ENCODE assay signal across 2 cellular contexts in the genomic region with DNA sequence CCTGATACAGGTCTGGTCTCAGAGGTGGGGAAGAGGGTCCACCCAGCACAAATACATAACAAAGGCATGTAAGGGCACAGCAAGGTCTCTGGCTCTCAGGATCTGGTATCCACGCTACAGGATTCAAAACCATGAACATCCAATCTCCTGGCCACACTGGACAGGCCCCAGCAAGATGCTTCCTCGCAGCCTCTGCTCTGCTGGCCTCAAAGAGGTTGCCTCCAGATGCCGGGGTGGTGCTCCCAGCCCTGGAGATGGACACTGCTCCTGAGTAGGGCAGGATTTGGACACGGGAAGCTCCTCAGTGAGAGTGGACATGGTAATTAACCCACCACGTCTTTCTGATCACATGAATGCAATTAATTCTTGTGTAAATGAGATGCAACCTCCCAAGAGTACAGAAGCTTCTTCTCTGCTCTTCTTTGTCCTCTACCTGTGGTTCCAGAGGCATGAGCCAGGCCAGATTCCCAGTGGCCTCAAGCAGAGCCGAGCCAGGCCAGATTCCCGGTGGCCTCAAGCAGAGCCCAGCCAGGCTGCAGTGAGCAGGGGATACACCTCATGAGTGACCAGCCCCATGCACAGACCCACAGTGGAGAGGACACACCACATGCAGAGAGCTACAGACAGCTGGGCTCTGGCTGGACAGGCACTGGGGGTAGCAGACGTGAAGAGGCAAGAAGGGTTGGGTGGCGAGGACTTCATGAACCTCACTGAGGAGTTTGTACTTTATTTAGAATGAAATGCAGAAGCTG.
TF ChIP-seq lines count a peak whose summit lies in the region.

No MANE protein-coding gene starts in this region.

TF ChIP-seq in IMR-90, 13 proteins besides CTCF, POLR2A, EP300 and RAD21:
- TF ChIP-seq, protein P1, sequence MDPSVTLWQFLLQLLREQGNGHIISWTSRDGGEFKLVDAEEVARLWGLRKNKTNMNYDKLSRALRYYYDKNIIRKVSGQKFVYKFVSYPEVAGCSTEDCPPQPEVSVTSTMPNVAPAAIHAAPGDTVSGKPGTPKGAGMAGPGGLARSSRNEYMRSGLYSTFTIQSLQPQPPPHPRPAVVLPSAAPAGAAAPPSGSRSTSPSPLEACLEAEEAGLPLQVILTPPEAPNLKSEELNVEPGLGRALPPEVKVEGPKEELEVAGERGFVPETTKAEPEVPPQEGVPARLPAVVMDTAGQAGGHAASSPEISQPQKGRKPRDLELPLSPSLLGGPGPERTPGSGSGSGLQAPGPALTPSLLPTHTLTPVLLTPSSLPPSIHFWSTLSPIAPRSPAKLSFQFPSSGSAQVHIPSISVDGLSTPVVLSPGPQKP (IDR thresholded peaks at IDR 0.05; ENCODE audit: borderline replicate concordance, low read depth, low read length): no peak
- TF ChIP-seq CEBPB (IDR thresholded peaks at IDR 0.05; ENCODE audit: low read depth, low read length) (no peak), CHD1 (IDR thresholded peaks at IDR 0.05; ENCODE audit: low read depth, low read length) (no peak), MAFK (IDR thresholded peaks at IDR 0.05; ENCODE audit: low read depth, low read length) (no peak), FOS (IDR thresholded peaks at IDR 0.05; ENCODE audit: low read depth, low read length) (no peak), BHLHE40 (IDR thresholded peaks at IDR 0.05; ENCODE audit: low read depth, low read length) (no peak), MXI1 (IDR thresholded peaks at IDR 0.05; ENCODE audit: borderline replicate concordance, low read depth, low read length) (no peak), SMC3 (IDR thresholded peaks at IDR 0.05; ENCODE audit: low read depth, low read length) (no peak), NFE2L2 (IDR thresholded peaks at IDR 0.05; ENCODE audit: low read depth, low read length) (no peak), RCOR1 (IDR thresholded peaks at IDR 0.05; ENCODE audit: insufficient replicate concordance, low read length) (no peak)
- TF ChIP-seq, protein P2, sequence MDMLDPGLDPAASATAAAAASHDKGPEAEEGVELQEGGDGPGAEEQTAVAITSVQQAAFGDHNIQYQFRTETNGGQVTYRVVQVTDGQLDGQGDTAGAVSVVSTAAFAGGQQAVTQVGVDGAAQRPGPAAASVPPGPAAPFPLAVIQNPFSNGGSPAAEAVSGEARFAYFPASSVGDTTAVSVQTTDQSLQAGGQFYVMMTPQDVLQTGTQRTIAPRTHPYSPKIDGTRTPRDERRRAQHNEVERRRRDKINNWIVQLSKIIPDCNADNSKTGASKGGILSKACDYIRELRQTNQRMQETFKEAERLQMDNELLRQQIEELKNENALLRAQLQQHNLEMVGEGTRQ (IDR thresholded peaks at IDR 0.05; ENCODE audit: low read depth, low read length): no peak
TF ChIP-seq in IMR-90: peak in this region for 0.

TF ChIP-seq in H1, 55 proteins besides CTCF, POLR2A, EP300 and RAD21:
- no peak for TF ChIP-seq SAP30 (IDR thresholded peaks at IDR 0.05; ENCODE audit: insufficient read depth, insufficient replicate concordance, low read length)
- no peak for TF ChIP-seq CBX5 (IDR thresholded peaks at IDR 0.05; ENCODE audit: low read depth, low read length)
- TF ChIP-seq, protein P3, sequence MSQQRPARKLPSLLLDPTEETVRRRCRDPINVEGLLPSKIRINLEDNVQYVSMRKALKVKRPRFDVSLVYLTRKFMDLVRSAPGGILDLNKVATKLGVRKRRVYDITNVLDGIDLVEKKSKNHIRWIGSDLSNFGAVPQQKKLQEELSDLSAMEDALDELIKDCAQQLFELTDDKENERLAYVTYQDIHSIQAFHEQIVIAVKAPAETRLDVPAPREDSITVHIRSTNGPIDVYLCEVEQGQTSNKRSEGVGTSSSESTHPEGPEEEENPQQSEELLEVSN (IDR thresholded peaks at IDR 0.05): no peak
- no peak for TF ChIP-seq SP2 (IDR thresholded peaks at IDR 0.05; ENCODE audit: low read length)
- TF ChIP-seq, protein P4, sequence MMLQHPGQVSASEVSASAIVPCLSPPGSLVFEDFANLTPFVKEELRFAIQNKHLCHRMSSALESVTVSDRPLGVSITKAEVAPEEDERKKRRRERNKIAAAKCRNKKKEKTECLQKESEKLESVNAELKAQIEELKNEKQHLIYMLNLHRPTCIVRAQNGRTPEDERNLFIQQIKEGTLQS (IDR thresholded peaks at IDR 0.05; ENCODE audit: insufficient read depth, low read depth, low read length): no peak
- TF ChIP-seq CEBPB (IDR thresholded peaks at IDR 0.05; ENCODE audit: low read depth, low read length): no peak
- TF ChIP-seq POLR2AphosphoS5 (IDR thresholded peaks at IDR 0.05; ENCODE audit: low read depth, low read length): no peak
- no peak for TF ChIP-seq HDAC2 (IDR thresholded peaks at IDR 0.05; ENCODE audit: borderline replicate concordance in 1 of 2, low read depth in 2 of 2, low read length in 2 of 2)
